Comparison of ENCODE assay signal across 8 cellular contexts in the genomic region with DNA sequence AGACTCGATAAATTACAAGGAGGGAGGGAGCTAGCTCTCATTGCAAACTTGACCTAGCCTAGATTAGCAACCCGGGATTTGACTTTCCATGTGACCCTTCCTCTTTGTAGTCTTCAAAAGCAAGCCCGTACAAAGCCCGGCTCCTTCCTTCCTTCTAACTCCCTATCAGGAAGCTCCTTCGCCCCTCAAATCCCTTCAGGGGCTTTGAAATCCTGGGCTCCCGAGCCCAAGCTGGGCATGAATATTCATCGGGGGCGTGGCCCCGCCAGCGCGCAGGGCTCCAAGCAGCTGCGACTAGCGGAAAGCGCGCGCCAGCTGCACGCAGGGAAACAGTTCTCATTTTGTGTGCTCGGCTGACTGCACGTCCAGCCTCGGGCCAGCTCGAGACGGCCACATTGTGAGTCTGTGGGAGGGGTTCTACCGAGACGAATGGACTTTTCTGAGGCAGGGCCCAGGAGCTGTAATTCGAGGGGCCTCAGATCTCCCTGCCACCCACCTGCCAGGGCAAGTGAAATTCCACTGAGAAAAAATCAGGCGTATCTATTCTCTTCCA.
DNase-seq lines count a peak whose midpoint lies in the region; ATAC-seq and TF ChIP-seq lines count a peak whose summit lies in the region.

No MANE protein-coding gene starts in this region.

- H2BK120ac ChIP-seq in mesenchymal stem cell (ENCODE audit: low read depth, low read length): no peak overlapping the region

- no peak overlapping the region for H3K4ac ChIP-seq in mesenchymal stem cell (ENCODE audit: low read depth in 1 of 2, low read length in 2 of 2)

- no peaks in the 10 kb centered on the region for H3K9me3 ChIP-seq in endodermal cell (ENCODE audit: control insufficient read depth, low read length)
- H3K9me3 ChIP-seq in mesenchymal stem cell (ENCODE audit: control insufficient read depth, low read length): no peaks in the 10 kb centered on the region

- WGBS in endodermal cell (ENCODE audit: insufficient coverage in 1 of 2, insufficient read length in 1 of 2), 2 experiments: 1 to 3% methylated on average over 14 to 26 of the region's 26 CpGs
- WGBS in mesenchymal stem cell: under 1% methylated on average over 25 of the region's 26 CpGs

- no peak overlapping the region for H2BK12ac ChIP-seq in mesenchymal stem cell (ENCODE audit: low read length in 2 of 2)

- H2BK15ac ChIP-seq in mesenchymal stem cell (ENCODE audit: low read depth, poor library complexity, severe bottlenecking): no peak overlapping the region

- TF ChIP-seq CTCF in CD14-positive monocyte (IDR thresholded peaks at IDR 0.05) (no peak), endodermal cell (conservative IDR thresholded peaks at IDR 0.05) (no peak)

- peak overlapping the region; percentile 89 for H3K4me3 ChIP-seq in endodermal cell (ENCODE audit: low read length)
- H3K4me3 ChIP-seq in mesenchymal stem cell (ENCODE audit: insufficient read depth in 1 of 2, low read depth in 1 of 2, low read length in 2 of 2): peak overlapping the region; percentile 39 to 83

- no peak overlapping the region for H2AK5ac ChIP-seq in mesenchymal stem cell (ENCODE audit: low read length, severe bottlenecking)

- peak overlapping the region; percentile 93 to 99 (median 97) for H3K27ac Mint-ChIP-seq in CD14-positive monocyte
- H3K27ac Mint-ChIP-seq in endodermal cell: peak overlapping the region; percentile 88

- H3K18ac ChIP-seq in mesenchymal stem cell (ENCODE audit: low read depth in 1 of 2, low read length in 2 of 2): peak overlapping the region in 1 of 2 experiments; percentile 58

- H2BK5ac ChIP-seq in mesenchymal stem cell (ENCODE audit: low read depth, low read length, poor library complexity, severe bottlenecking): no peak overlapping the region

- no peaks in the 10 kb centered on the region for H3K79me1 ChIP-seq in mesenchymal stem cell (replicated peaks; ENCODE audit: low read length, poor library complexity, severe bottlenecking)

- H3K27me3 ChIP-seq in endodermal cell (ENCODE audit: control insufficient read depth, insufficient read depth, low read length, poor library complexity, severe bottlenecking): no peaks in the 10 kb centered on the region
- H3K27me3 ChIP-seq in mesenchymal stem cell (ENCODE audit: control insufficient read depth in 1 of 2, insufficient read depth in 1 of 2, low read length in 2 of 2): peaks cover 0 to 20% of the 10 kb centered on the region in 2 experiments

- peak overlapping the region; percentile 96 for H3K27ac ChIP-seq in endodermal cell (ENCODE audit: low read depth, low read length)
- H3K27ac ChIP-seq in mesenchymal stem cell (ENCODE audit: low read length, poor library complexity, severe bottlenecking): peak overlapping the region; percentile 10

- peak overlapping the region; percentile 54 for H3K4me2 ChIP-seq in mesenchymal stem cell (ENCODE audit: low read length, poor library complexity, severe bottlenecking)

- peak overlapping the region; percentile 29 for H3K9ac ChIP-seq in endodermal cell (ENCODE audit: extremely low read depth, low read length, poor library complexity, severe bottlenecking)
- H3K9ac ChIP-seq in mesenchymal stem cell (ENCODE audit: low read length): peak overlapping the region; percentile 78

- ATAC-seq in GM19328 (IDR thresholded peaks at IDR 0.05; ENCODE audit: unreplicated experiment) (peak; percentile 94), HG03442 (IDR thresholded peaks at IDR 0.05; ENCODE audit: unreplicated experiment) (peak; percentile 97)

- peak overlapping the region; percentile 90 to 98 for H3K4me3 Mint-ChIP-seq in CD14-positive monocyte
- peak overlapping the region; percentile 69 for H3K4me3 Mint-ChIP-seq in endodermal cell

- no peak overlapping the region for H4K91ac ChIP-seq in mesenchymal stem cell (ENCODE audit: low read length)

- no peak overlapping the region for H4K8ac ChIP-seq in mesenchymal stem cell (ENCODE audit: low read length)

- H3K23ac ChIP-seq in mesenchymal stem cell (ENCODE audit: low read length in 2 of 2): no peak overlapping the region

- peaks cover 39% of the 10 kb centered on the region for H3K4me1 Mint-ChIP-seq in CD14-positive monocyte
- peaks cover 19% of the 10 kb centered on the region for H3K4me1 Mint-ChIP-seq in endodermal cell

- peak; percentile 72 for DNase-seq in CD14-positive monocyte (ENCODE audit: low spot score)
- DNase-seq in NCI-H69 (lab: John Stamatoyannopoulos, UW): peak; percentile 96
- DNase-seq in activated CD8-positive, alpha-beta memory T cell treated with anti-CD3 and anti-CD28 coated beads for 24 hours: peak; percentile 83
- peak; percentile 95 for DNase-seq in endodermal cell
- DNase-seq in mesenchymal stem cell: peak; percentile 81
- peak; percentile 16 to 17 for DNase-seq in stimulated activated CD8-positive, alpha-beta memory T cell treated with anti-CD3 and anti-CD28 coated beads, Interleukin-2, amount 100 ng/mL, for 1 hour (ENCODE audit: low read depth in 2 of 2)

- H3K36me3 Mint-ChIP-seq in CD14-positive monocyte: peaks cover 4 to 7% of the 10 kb centered on the region in 2 donors
- no peaks in the 10 kb centered on the region for H3K36me3 Mint-ChIP-seq in endodermal cell (ENCODE audit: low read depth)

- H3K14ac ChIP-seq in mesenchymal stem cell (ENCODE audit: low read length in 2 of 2): no peak overlapping the region

- H3K4me1 ChIP-seq in endodermal cell (ENCODE audit: control insufficient read depth, insufficient read depth, low read length) (no peaks in the 10 kb centered on the region), mesenchymal stem cell (ENCODE audit: control insufficient read depth, insufficient read depth, low read depth, low read length) (no peaks in the 10 kb centered on the region)

- intact Hi-C loops in CD14-positive monocyte (cut with micrococcal nuclease): loop anchor here (5.0 to 10.0 kb wide), 2 partner anchors 44 to 57 kb away; no protein-coding TSS in a partner anchor

- peak overlapping the region; percentile 20 for H2AFZ ChIP-seq in mesenchymal stem cell (ENCODE audit: low read depth, low read length)

- H3K9me3 Mint-ChIP-seq in CD14-positive monocyte (peaks cover 0 to 1% (median 0%) of the 10 kb centered on the region in 7 donors), endodermal cell (no peaks in the 10 kb centered on the region)

- H3K27me3 Mint-ChIP-seq in CD14-positive monocyte (ENCODE audit: low read depth in 3 of 3) (peaks cover 0 to 2% (median 0%) of the 10 kb centered on the region in 3 donors), endodermal cell (ENCODE audit: insufficient read depth) (peaks cover 3% of the 10 kb centered on the region)

- H3K36me3 ChIP-seq in endodermal cell (ENCODE audit: control insufficient read depth, insufficient read depth, low read length) (no peaks in the 10 kb centered on the region), mesenchymal stem cell (ENCODE audit: control insufficient read depth in 1 of 2, insufficient read depth in 2 of 2, low read depth in 1 of 2, low read length in 2 of 2) (no peaks in the 10 kb centered on the region)

Comparison
In these comparisons a context has a peak if more than half of its experiments do, and no peak if none do; other contexts are left out.
1. Peak in every context shown above with its lines: DNase-seq, ATAC-seq, H3K4me3 ChIP-seq and H3K27ac ChIP-seq.
2. DNase-seq: peak in every context shown above with its lines; median percentile 96 in NCI-H69; 95 in endodermal cell; 83 in activated CD8-positive, alpha-beta memory T cell treated with anti-CD3 and anti-CD28 coated beads for 24 hours; 81 in mesenchymal stem cell; 72 in CD14-positive monocyte; 16 in stimulated activated CD8-positive, alpha-beta memory T cell treated with anti-CD3 and anti-CD28 coated beads, Interleukin-2, amount 100 ng/mL, for 1 hour.